In the genomic region with DNA sequence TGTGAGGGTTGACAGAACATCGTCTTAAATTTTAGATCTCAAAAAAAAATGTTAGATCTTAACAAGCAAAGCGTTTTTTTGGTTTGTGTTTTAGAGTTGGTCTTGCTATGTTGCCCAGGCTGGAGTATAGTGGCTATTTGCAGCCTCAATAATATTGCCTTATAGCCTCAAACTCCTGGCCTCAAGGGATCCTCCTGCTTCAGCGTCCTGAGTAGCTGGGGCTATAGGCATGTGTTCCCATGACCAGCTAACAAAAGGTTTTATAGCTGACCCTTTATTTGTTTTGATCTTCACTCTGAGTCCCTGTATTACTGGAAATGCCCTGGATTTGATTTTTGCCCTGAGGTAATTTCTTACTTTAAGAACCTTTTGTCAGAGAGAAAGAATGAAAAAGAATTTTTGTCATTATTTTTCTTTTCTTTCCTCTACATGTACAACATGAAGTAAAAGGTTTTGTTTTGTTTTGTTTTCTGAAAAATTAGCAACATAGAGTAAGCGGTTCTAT, we compare ENCODE assay signal across 28 cellular contexts. TPM values are rescaled to one million over a fixed set of nuclear protein-coding genes. Genes with fewer than 3 reads are reported as not detected.
"Had no signal": no experiment of that assay in that cellular context is flagged by ENCODE, and none has a peak within 500 bp of the region (broad histone marks: within the 10 kb centered on the region; RNA-seq: fewer than 3 reads in every experiment).

No MANE protein-coding gene starts in this region.

- DNase-seq: activated CD4-positive, alpha-beta T cell treated with anti-CD3 and anti-CD28 coated beads, Interleukin-2, amount 10 ng/mL, durations not matched to agents 24 days and 14 days; activated CD4-positive, alpha-beta T cell treated with anti-CD3 and anti-CD28 coated beads, Interleukin-2, amount 50 U/mL, for 4 hours; activated CD8-positive, alpha-beta T cell treated with anti-CD3 and anti-CD28 coated beads, Interleukin-2, amount 10 ng/mL, durations not matched to agents 7 days and 5 days; activated gamma-delta T cell; activated naive CD4-positive, alpha-beta T cell treated with Interleukin-2 at 50 U/mL for 16 hours; activated naive CD8-positive, alpha-beta T cell treated with anti-CD3 and anti-CD28 coated beads, Interleukin-2, amount 10 ng/mL, durations not matched to agents 7 days and 5 days; activated T-cell treated with anti-CD3 and anti-CD28 coated beads, Interleukin-2, amount 50 U/mL, for 24 hours; amygdala; caudate nucleus; cerebellar nuclear complex; NCI-H1105; NCI-H1417 treated with DMSO at 0.1 percent for 48 hours; NCI-H187 treated with DMSO at 0.1 percent for 48 hours; NCI-H2081; NCI-H2171 treated with DMSO at 0.1 percent for 48 hours; NCI-H2227 treated with DMSO at 0.1 percent for 48 hours; NCI-H446 treated with DMSO at 0.1 percent for 48 hours; NCI-H524; SHP77 treated with DMSO at 0.1 percent for 48 hours; SW 1271; T1000 had no signal

- FAIRE-seq: bronchial epithelial cell had no signal

- ATAC-seq: activated CD8-positive, alpha-beta T cell treated with anti-CD3 and anti-CD28 coated beads, Interleukin-2, amount 10 ng/mL, durations not matched to agents 7 days and 5 days; Panc1 had no signal

RNA-seq across cellular contexts. Expression of a gene that starts 5.2 kb away (rescaled TPM):
- total RNA-seq: activated CD4-positive, alpha-beta T cell treated with anti-CD3 and anti-CD28 coated beads, Interleukin-2, amount 10 ng/mL, durations not matched to agents 24 days and 14 days; activated CD8-positive, alpha-beta T cell treated with anti-CD3 and anti-CD28 coated beads, Interleukin-2, amount 10 ng/mL, durations not matched to agents 7 days and 5 days; bronchial epithelial cell; MCF 10A; RPMI7951; T-helper 1 cell treated with Interleukin-12 subunit alpha and Interleukin-12 subunit beta and Interleukin-4 antibody, amounts not matched to agents 30 ng/mL and 1 ng/mL, for 36 hours; T-helper 2 cell treated with Interferon-gamma antibody and Interleukin-4, amounts not matched to agents 100 ng/mL and 5 ng/mL, for 36 hours had no signal

RNA-seq across cellular contexts. Expression of a gene that starts 15.3 kb away (rescaled TPM):
- total RNA-seq: activated CD8-positive, alpha-beta T cell treated with anti-CD3 and anti-CD28 coated beads, Interleukin-2, amount 10 ng/mL, durations not matched to agents 7 days and 5 days; activated naive CD8-positive, alpha-beta T cell treated with anti-CD3 and anti-CD28 coated beads, Interleukin-2, amount 10 ng/mL, durations not matched to agents 7 days and 5 days; T-helper 1 cell treated with Interleukin-12 subunit alpha and Interleukin-12 subunit beta and Interleukin-4 antibody, amounts not matched to agents 30 ng/mL and 1 ng/mL, for 36 hours; T-helper 2 cell treated with Interferon-gamma antibody and Interleukin-4, amounts not matched to agents 100 ng/mL and 5 ng/mL, for 36 hours had no signal
- polyA plus RNA-seq: adipose tissue had no signal

RNA-seq across cellular contexts. Expression of a gene that starts 19.8 kb away (rescaled TPM):
- total RNA-seq: MCF 10A had no signal

RNA-seq across cellular contexts. Expression of a gene that starts 39.9 kb away (rescaled TPM):
- total RNA-seq: bronchial epithelial cell, RPMI7951 had no signal
